Comparison of ENCODE assay signal across 11 cellular contexts in genomic region chr11:12150831-12151382, GRCh38. TPM values are rescaled to one million over a fixed set of nuclear protein-coding genes. Genes with fewer than 3 reads are reported as not detected.
DNase-seq lines count a peak whose midpoint lies in the region; ATAC-seq and TF ChIP-seq lines count a peak whose summit lies in the region.
"Had no signal": no experiment of that assay in that cellular context is flagged by ENCODE, and none has a peak within 500 bp of the region (broad histone marks: within the 10 kb centered on the region; RNA-seq: fewer than 3 reads in every experiment).

No MANE protein-coding gene starts in this region.

- peaks cover 18% of the 10 kb centered on the region for H3K36me3 Mint-ChIP-seq in activated CD8-positive, alpha-beta T cell treated with anti-CD3 and anti-CD28 coated beads, Interleukin-2, amount 10 ng/mL, durations not matched to agents 7 days and 5 days (ENCODE audit: low read depth)
- H3K36me3 Mint-ChIP-seq in stimulated activated naive CD8-positive, alpha-beta T cell treated with anti-CD3 and anti-CD28 coated beads, Interleukin-15, Interleukin-2, amounts not matched to agents 100 ng/mL and 50 ng/mL, for 24 hours (ENCODE audit: low read depth), result peaks cover 25% of the 10 kb centered on the region
- H3K36me3 Mint-ChIP-seq: WTC11 had no signal

- POLR2A ChIA-PET in activated CD8-positive, alpha-beta T cell treated with anti-CD3 and anti-CD28 coated beads, Interleukin-2, amount 10 ng/mL, durations not matched to agents 7 days and 5 days (lab: Charles Lee), result interaction anchor here (1.2 to 2.4 kb wide), 4 partner anchors 9 to 85 kb away, joined by 4 to 9 read pairs (median 4); no protein-coding TSS in a partner anchor

- no peak overlapping the region for H3K4me3 ChIP-seq in fibroblast of the aortic adventitia (ENCODE audit: low read depth, low read length)
- H3K4me3 ChIP-seq in lower leg skin (ENCODE audit: low read depth, poor library complexity, severe bottlenecking), result no peak overlapping the region

- H3K27ac Mint-ChIP-seq in activated CD8-positive, alpha-beta T cell treated with anti-CD3 and anti-CD28 coated beads, Interleukin-2, amount 10 ng/mL, durations not matched to agents 7 days and 5 days, result peak overlapping the region; percentile 78
- peak overlapping the region; percentile 98 for H3K27ac Mint-ChIP-seq in stimulated activated naive CD8-positive, alpha-beta T cell treated with anti-CD3 and anti-CD28 coated beads, Interleukin-15, Interleukin-2, amounts not matched to agents 100 ng/mL and 50 ng/mL, for 24 hours
- H3K27ac Mint-ChIP-seq: WTC11 had no signal

- no peak for DNase-seq in activated CD4-positive, CD25-positive, alpha-beta regulatory T cell treated with anti-CD3 and anti-CD28 coated beads, Interleukin-2, amount 50 U/mL, for 72 hours
- peak; percentile 37 for DNase-seq in activated CD8-positive, alpha-beta T cell treated with anti-CD3 and anti-CD28 coated beads, Interleukin-2, amount 10 ng/mL, durations not matched to agents 7 days and 5 days
- DNase-seq in fibroblast of the aortic adventitia (ENCODE audit: low read depth) (peak; percentile 38), NCI-H510A (lab: John Stamatoyannopoulos, UW) (no peak), lower leg skin (ENCODE audit: low spot score in 2 of 2) (no peak), Kasumi-1 (lab: John Stamatoyannopoulos, UW) (no peak)
- DNase-seq: 8988T, NCI-H446 treated with DMSO at 0.1 percent for 48 hours had no signal

- TF ChIP-seq POLR2A in lower leg skin (IDR thresholded peaks at IDR 0.05), result no peak

- H3K9me3 Mint-ChIP-seq in activated CD8-positive, alpha-beta T cell treated with anti-CD3 and anti-CD28 coated beads, Interleukin-2, amount 10 ng/mL, durations not matched to agents 7 days and 5 days (ENCODE audit: insufficient read depth), result no peaks in the 10 kb centered on the region
- H3K9me3 Mint-ChIP-seq in stimulated activated naive CD8-positive, alpha-beta T cell treated with anti-CD3 and anti-CD28 coated beads, Interleukin-15, Interleukin-2, amounts not matched to agents 100 ng/mL and 50 ng/mL, for 24 hours, result no peaks in the 10 kb centered on the region
- H3K9me3 Mint-ChIP-seq: WTC11 had no signal

- CTCF ChIA-PET in activated CD8-positive, alpha-beta T cell treated with anti-CD3 and anti-CD28 coated beads, Interleukin-2, amount 10 ng/mL, durations not matched to agents 7 days and 5 days (lab: Charles Lee), result interaction anchor here (0.9 to 3.0 kb wide), 18 partner anchors 8 to 131 kb away, joined by 3 to 20 read pairs (median 4); no protein-coding TSS in a partner anchor

- peaks cover 63% of the 10 kb centered on the region for H3K4me1 Mint-ChIP-seq in activated CD8-positive, alpha-beta T cell treated with anti-CD3 and anti-CD28 coated beads, Interleukin-2, amount 10 ng/mL, durations not matched to agents 7 days and 5 days (ENCODE audit: low read depth)
- H3K4me1 Mint-ChIP-seq in stimulated activated naive CD8-positive, alpha-beta T cell treated with anti-CD3 and anti-CD28 coated beads, Interleukin-15, Interleukin-2, amounts not matched to agents 100 ng/mL and 50 ng/mL, for 24 hours (ENCODE audit: low read depth), result peaks cover 70% of the 10 kb centered on the region
- H3K4me1 Mint-ChIP-seq: WTC11 had no signal

- no peaks in the 10 kb centered on the region for H3K27me3 Mint-ChIP-seq in activated CD8-positive, alpha-beta T cell treated with anti-CD3 and anti-CD28 coated beads, Interleukin-2, amount 10 ng/mL, durations not matched to agents 7 days and 5 days (ENCODE audit: low read depth)
- no peaks in the 10 kb centered on the region for H3K27me3 Mint-ChIP-seq in stimulated activated naive CD8-positive, alpha-beta T cell treated with anti-CD3 and anti-CD28 coated beads, Interleukin-15, Interleukin-2, amounts not matched to agents 100 ng/mL and 50 ng/mL, for 24 hours

- 85 to 86% methylated on average over 10 of the region's 10 CpGs for WGBS in lower leg skin, 2 donors

- TF ChIP-seq CTCF in fibroblast of the aortic adventitia (IDR thresholded peaks at IDR 0.05; ENCODE audit: insufficient read depth, low read length) (no peak), lower leg skin (IDR thresholded peaks at IDR 0.05) (no peak)

- no peak overlapping the region for H3K4me3 Mint-ChIP-seq in activated CD8-positive, alpha-beta T cell treated with anti-CD3 and anti-CD28 coated beads, Interleukin-2, amount 10 ng/mL, durations not matched to agents 7 days and 5 days
- peak overlapping the region; percentile 69 for H3K4me3 Mint-ChIP-seq in stimulated activated naive CD8-positive, alpha-beta T cell treated with anti-CD3 and anti-CD28 coated beads, Interleukin-15, Interleukin-2, amounts not matched to agents 100 ng/mL and 50 ng/mL, for 24 hours
- H3K4me3 Mint-ChIP-seq: WTC11 had no signal

- ATAC-seq in activated CD4-positive, CD25-positive, alpha-beta regulatory T cell treated with anti-CD3 and anti-CD28 coated beads, Interleukin-2, amount 50 U/mL, for 24 hours, result peak; percentile 79 to 89
- peak; percentile 46 for ATAC-seq in activated CD8-positive, alpha-beta T cell treated with anti-CD3 and anti-CD28 coated beads, Interleukin-2, amount 10 ng/mL, durations not matched to agents 7 days and 5 days
- ATAC-seq: WTC11 had no signal

- intact Hi-C loops in lower leg skin (cut with DNase I; ENCODE audit: low total_unique reads), result no loop called here

RNA-seq across cellular contexts. Expression of gene MICAL2, which starts 40.5 kb away (rescaled TPM):
- total RNA-seq in activated CD8-positive, alpha-beta T cell treated with anti-CD3 and anti-CD28 coated beads, Interleukin-2, amount 10 ng/mL, durations not matched to agents 7 days and 5 days, result 10 to 100 TPM; 34.9 to 37.5 TPM
- 31.9 and 146 TPM in 2 replicates for total RNA-seq in fibroblast of the aortic adventitia (ENCODE audit: low replicate concordance)
- total RNA-seq in lower leg skin, result 100 to 1,000 TPM; 117 to 238 (median 145) TPM

Comparison
In these comparisons a context has a peak if more than half of its experiments do, and no peak if none do; other contexts are left out.
1. DNase-seq: peak in activated CD8-positive, alpha-beta T cell treated with anti-CD3 and anti-CD28 coated beads, Interleukin-2, amount 10 ng/mL, durations not matched to agents 7 days and 5 days (single experiment) and fibroblast of the aortic adventitia (single experiment); none in activated CD4-positive, CD25-positive, alpha-beta regulatory T cell treated with anti-CD3 and anti-CD28 coated beads, Interleukin-2, amount 50 U/mL, for 72 hours (single experiment), NCI-H510A (single experiment), lower leg skin (0 of 2) and Kasumi-1 (0 of 2).